9 cellular contexts compared by ENCODE assay signal in genomic region chr1:156814571-156815260, GRCh38. TPM values are rescaled to one million over a fixed set of nuclear protein-coding genes. Genes with fewer than 3 reads are reported as not detected.
DNase-seq lines count a peak whose midpoint lies in the region; ATAC-seq and TF ChIP-seq lines count a peak whose summit lies in the region.
"Had no signal": no experiment of that assay in that cellular context is flagged by ENCODE, and none has a peak within 500 bp of the region (broad histone marks: within the 10 kb centered on the region; RNA-seq: fewer than 3 reads in every experiment).

No MANE protein-coding gene starts in this region.

- peak overlapping the region in 9 of 11 experiments; percentile 53 to 78 (median 72); a peak in 11 of 22 replicates for H3K27ac ChIP-seq in BLaER1 treated with 17β-estradiol and CSF1 and Interleukin-3, amounts not matched to agents 10 nM and 100 nM
- peak overlapping the region; percentile 46 for H3K27ac ChIP-seq in colonic mucosa
- no peak overlapping the region for H3K27ac ChIP-seq in brain microvascular endothelial cell

- H3K4me1 Mint-ChIP-seq in natural killer cell: peaks cover 74 to 86% of the 10 kb centered on the region in 2 donors

- H3K4me2 ChIP-seq in BLaER1 treated with 17β-estradiol and CSF1 and Interleukin-3, amounts not matched to agents 10 nM and 100 nM: peak overlapping the region; percentile 84 to 100 (median 92)

- no peak for TF ChIP-seq CTCF in colonic mucosa (IDR thresholded peaks at IDR 0.05)
- no peak for TF ChIP-seq CTCF in natural killer cell (IDR thresholded peaks at IDR 0.05)
- no peak for TF ChIP-seq CTCF in brain microvascular endothelial cell (IDR thresholded peaks at IDR 0.05; ENCODE audit: low read depth, low read length, missing control alignments)

- no peak for ATAC-seq in natural killer cell
- no peak for ATAC-seq in HG03095 (IDR thresholded peaks at IDR 0.05; ENCODE audit: unreplicated experiment)
- ATAC-seq in HG03565 (IDR thresholded peaks at IDR 0.05; ENCODE audit: unreplicated experiment): no peak

- no peaks in the 10 kb centered on the region for H3K27me3 ChIP-seq in BLaER1 treated with 17β-estradiol and CSF1 and Interleukin-3, amounts not matched to agents 10 nM and 100 nM
- H3K27me3 ChIP-seq in colonic mucosa: no peaks in the 10 kb centered on the region
- no peaks in the 10 kb centered on the region for H3K27me3 ChIP-seq in brain microvascular endothelial cell (replicated peaks)

- H3K9me3 ChIP-seq in BLaER1 treated with 17β-estradiol and CSF1 and Interleukin-3, amounts not matched to agents 10 nM and 100 nM (replicated peaks in 1 of 11): no peaks in the 10 kb centered on the region
- no peaks in the 10 kb centered on the region for H3K9me3 ChIP-seq in colonic mucosa

- peak overlapping the region in 9 of 11 experiments; percentile 59 to 81 (median 71); a peak in 12 of 22 replicates for H3K9ac ChIP-seq in BLaER1 treated with 17β-estradiol and CSF1 and Interleukin-3, amounts not matched to agents 10 nM and 100 nM
- peak overlapping the region; percentile 46 to 54 for H3K9ac ChIP-seq in colonic mucosa (ENCODE audit: low read depth in 2 of 2, low read length in 2 of 2)

- H3K4me3 ChIP-seq in BLaER1 treated with 17β-estradiol and CSF1 and Interleukin-3, amounts not matched to agents 10 nM and 100 nM: peak overlapping the region in 8 of 10 experiments; percentile 53 to 66 (median 60); a peak in 10 of 20 replicates
- H3K4me3 ChIP-seq in colonic mucosa (peak overlapping the region; percentile 36), brain microvascular endothelial cell (ENCODE audit: low read depth, low read length) (no peak overlapping the region)

- DNase-seq in T-helper 22 cell (ENCODE audit: low read depth): peak; percentile 66
- no peak for DNase-seq in colonic mucosa
- DNase-seq in natural killer cell: peak; percentile 47
- no peak for DNase-seq in activated CD4-positive, CD25-positive, alpha-beta regulatory T cell treated with anti-CD3 and anti-CD28 coated beads, Interleukin-2, amount 50 U/mL, for 72 hours
- DNase-seq in brain microvascular endothelial cell: no peak

- H3K4me3 Mint-ChIP-seq in natural killer cell: peak overlapping the region; percentile 96

- peaks cover 20% of the 10 kb centered on the region for H3K36me3 Mint-ChIP-seq in natural killer cell

- intact Hi-C loops in colonic mucosa (cut with DNase I) (no loop called here), natural killer cell (cut with micrococcal nuclease) (no loop called here)

- in situ Hi-C loops in brain microvascular endothelial cell (cut with HindIII; ENCODE audit: low pct_ligation_motif_present, low sequenced_read_pairs): no loop called here

- H3K36me3 ChIP-seq in BLaER1 treated with 17β-estradiol and CSF1 and Interleukin-3, amounts not matched to agents 10 nM and 100 nM: peaks cover 0 to 21% (median 0%) of the 10 kb centered on the region in 11 experiments; a peak in 5 of 22 replicates
- H3K36me3 ChIP-seq in colonic mucosa (no peaks in the 10 kb centered on the region), brain microvascular endothelial cell (replicated peaks) (no peaks in the 10 kb centered on the region)

- peaks cover 54 to 75% (median 66%) of the 10 kb centered on the region in 10 experiments for H3K4me1 ChIP-seq in BLaER1 treated with 17β-estradiol and CSF1 and Interleukin-3, amounts not matched to agents 10 nM and 100 nM
- H3K4me1 ChIP-seq in colonic mucosa: peaks cover 6% of the 10 kb centered on the region

- peak overlapping the region; percentile 98 for H3K27ac Mint-ChIP-seq in natural killer cell

- peaks cover 0 to 7% (median 0%) of the 10 kb centered on the region in 11 experiments; a peak in 1 of 22 replicates for H4K20me1 ChIP-seq in BLaER1 treated with 17β-estradiol and CSF1 and Interleukin-3, amounts not matched to agents 10 nM and 100 nM

- no peaks in the 10 kb centered on the region for H3K27me3 Mint-ChIP-seq in natural killer cell (ENCODE audit: low read depth in 2 of 2)

- H3K9me3 Mint-ChIP-seq in natural killer cell: no peaks in the 10 kb centered on the region

RNA-seq across cellular contexts. Expression of gene SH2D2A, which starts 1.9 kb away (rescaled TPM):
- total RNA-seq in colonic mucosa (1 to 10 TPM; 1.9 to 3.1 TPM), natural killer cell (100 to 1,000 TPM; 155 to 324 (median 312) TPM)
- total RNA-seq: fibroblast of villous mesenchyme had no signal

RNA-seq across cellular contexts. Expression of gene INSRR, which starts 44.2 kb away (rescaled TPM):
- total RNA-seq in colonic mucosa: not detected
- under 1 TPM; 0.10 to 0.18 (median 0.14) TPM for total RNA-seq in natural killer cell
- total RNA-seq: fibroblast of villous mesenchyme had no signal

RNA-seq across cellular contexts. Expression of gene NTRK1, which starts 45.9 kb away (rescaled TPM):
- total RNA-seq in colonic mucosa (1 to 10 TPM in 1 of 2 donors, under 1 TPM in 1; 0.56 to 1.1 TPM), natural killer cell (10 to 100 TPM in 1 of 3 donors, 1 to 10 TPM in 2; 1.7 to 16.7 (median 2.4) TPM)
- total RNA-seq: fibroblast of villous mesenchyme had no signal

RNA-seq across cellular contexts. Expression of gene PRCC, which starts 47.4 kb away (rescaled TPM):
- total RNA-seq in colonic mucosa: 10 to 100 TPM; 57.1 to 58.7 TPM
- total RNA-seq in natural killer cell: 10 to 100 TPM; 66.5 to 92.4 (median 69.1) TPM

Comparison
In these comparisons a context has a peak if more than half of its experiments do, and no peak if none do; other contexts are left out.
1. DNase-seq: peak in T-helper 22 cell (single experiment) and natural killer cell (single experiment); none in colonic mucosa (single experiment), activated CD4-positive, CD25-positive, alpha-beta regulatory T cell treated with anti-CD3 and anti-CD28 coated beads, Interleukin-2, amount 50 U/mL, for 72 hours (single experiment) and brain microvascular endothelial cell (single experiment).
2. RNA of gene SH2D2A, which starts 1.9 kb away (total RNA-seq): 155 to 324 TPM in natural killer cell; 1.9 to 3.1 TPM in colonic mucosa; every median in the first group is over 10 times any median in the second.